16 cellular contexts compared by ENCODE assay signal in genomic region chr1:66315675-66316074, GRCh38.
DNase-seq lines count a peak whose midpoint lies in the region; ATAC-seq and TF ChIP-seq lines count a peak whose summit lies in the region.
"Had no signal": no experiment of that assay in that cellular context is flagged by ENCODE, and none has a peak within 500 bp of the region (broad histone marks: within the 10 kb centered on the region; RNA-seq: fewer than 3 reads in every experiment).

No MANE protein-coding gene starts in this region.

- no peaks in the 10 kb centered on the region for H3K27me3 ChIP-seq in breast epithelium
- no peaks in the 10 kb centered on the region for H3K27me3 ChIP-seq in lung (ENCODE audit: control insufficient read depth, insufficient read depth)
- H3K27me3 ChIP-seq: tibial nerve had no signal

- H3K27ac Mint-ChIP-seq in activated T-helper 2 cell treated with anti-CD3 and anti-CD28 coated beads, Interferon-gamma antibody, Interleukin-2, Interleukin-4, amounts not matched to agents 10 μg/mL and 5 μg/mL and 100 μg/mL, durations not matched to agents 14 hours and 24 hours and 36 hours: no peak overlapping the region
- H3K27ac Mint-ChIP-seq: activated B cell treated with CpG ODN at 0.5 μM for 24 hours; activated naive CD4-positive, alpha-beta T cell treated with anti-CD3 and anti-CD28 coated beads, Interleukin-2, amount 50 U/mL, for 72 hours; mesothelial cell of epicardium had no signal

- H3K4me3 ChIP-seq in breast epithelium (no peak overlapping the region), lung (no peak overlapping the region)
- H3K4me3 ChIP-seq: tibial nerve had no signal

- 67 to 70% methylated on average over 4 of the region's 4 CpGs for WGBS in lung, 2 donors

- H3K27ac ChIP-seq in breast epithelium (peak overlapping the region; percentile 41 to 78), lung (ENCODE audit: low read depth in 1 of 2, low read length in 1 of 2) (no peak overlapping the region)

- peaks cover 10% of the 10 kb centered on the region for H3K27me3 Mint-ChIP-seq in activated T-helper 2 cell treated with anti-CD3 and anti-CD28 coated beads, Interferon-gamma antibody, Interleukin-2, Interleukin-4, amounts not matched to agents 10 μg/mL and 5 μg/mL and 100 μg/mL, durations not matched to agents 14 hours and 24 hours and 36 hours (ENCODE audit: low read depth)
- H3K27me3 Mint-ChIP-seq: activated B cell treated with CpG ODN at 0.5 μM for 24 hours had no signal

- no peak for TF ChIP-seq POLR2A in breast epithelium (IDR thresholded peaks at IDR 0.05)

- no peaks in the 10 kb centered on the region for H3K4me1 ChIP-seq in breast epithelium
- H3K4me1 ChIP-seq in lung (ENCODE audit: control insufficient read depth in 2 of 2, insufficient read depth in 2 of 2, low read length in 2 of 2): no peaks in the 10 kb centered on the region

- H3K9me3 ChIP-seq in breast epithelium (no peaks in the 10 kb centered on the region), lung (ENCODE audit: control insufficient read depth in 2 of 2, insufficient read depth in 1 of 2, low read length in 1 of 2) (no peaks in the 10 kb centered on the region)
- H3K9me3 ChIP-seq: tibial nerve had no signal

- H3K9me3 Mint-ChIP-seq in activated T-helper 2 cell treated with anti-CD3 and anti-CD28 coated beads, Interferon-gamma antibody, Interleukin-2, Interleukin-4, amounts not matched to agents 10 μg/mL and 5 μg/mL and 100 μg/mL, durations not matched to agents 14 hours and 24 hours and 36 hours: no peaks in the 10 kb centered on the region
- H3K9me3 Mint-ChIP-seq: activated B cell treated with CpG ODN at 0.5 μM for 24 hours, mesothelial cell of epicardium had no signal

- H3K4me1 Mint-ChIP-seq in activated T-helper 2 cell treated with anti-CD3 and anti-CD28 coated beads, Interferon-gamma antibody, Interleukin-2, Interleukin-4, amounts not matched to agents 10 μg/mL and 5 μg/mL and 100 μg/mL, durations not matched to agents 14 hours and 24 hours and 36 hours (ENCODE audit: low read depth): peaks cover 8% of the 10 kb centered on the region

- in situ Hi-C loops in ACHN (cut with HindIII; ENCODE audit: low pct_ligation_motif_present, low pct_unique_long_range_greater_than_20kb, low sequenced_read_pairs): no loop called here

- H3K4me3 Mint-ChIP-seq in activated T-helper 2 cell treated with anti-CD3 and anti-CD28 coated beads, Interferon-gamma antibody, Interleukin-2, Interleukin-4, amounts not matched to agents 10 μg/mL and 5 μg/mL and 100 μg/mL, durations not matched to agents 14 hours and 24 hours and 36 hours (ENCODE audit: low read depth): no peak overlapping the region
- H3K4me3 Mint-ChIP-seq: activated B cell treated with CpG ODN at 0.5 μM for 24 hours, mesothelial cell of epicardium had no signal

- intact Hi-C loops in breast epithelium (cut with DNase I; ENCODE audit: low total_unique reads): no loop called here
- intact Hi-C loops in activated T-helper 2 cell treated with anti-CD3 and anti-CD28 coated beads, Interferon-gamma antibody, Interleukin-2, Interleukin-4, amounts not matched to agents 10 μg/mL and 5 μg/mL and 100 μg/mL, durations not matched to agents 14 hours and 24 hours and 36 hours (cut with micrococcal nuclease): no loop called here

- H3K36me3 Mint-ChIP-seq in activated T-helper 2 cell treated with anti-CD3 and anti-CD28 coated beads, Interferon-gamma antibody, Interleukin-2, Interleukin-4, amounts not matched to agents 10 μg/mL and 5 μg/mL and 100 μg/mL, durations not matched to agents 14 hours and 24 hours and 36 hours (ENCODE audit: low read depth): no peaks in the 10 kb centered on the region
- H3K36me3 Mint-ChIP-seq: activated naive CD4-positive, alpha-beta T cell treated with anti-CD3 and anti-CD28 coated beads, Interleukin-2, amount 50 U/mL, for 72 hours; mesothelial cell of epicardium had no signal

- TF ChIP-seq CTCF in breast epithelium (IDR thresholded peaks at IDR 0.05) (no peak), lung (IDR thresholded peaks at IDR 0.05; ENCODE audit: control extremely low read depth, extremely low read depth) (no peak)

- DNase-seq in ACHN (peak; percentile 17), LoVo (ENCODE audit: low spot score) (peak; percentile 76), breast epithelium (ENCODE audit: low spot score in 2 of 2) (no peak), lung (ENCODE audit: low spot score) (no peak), NCI-H146 treated with DMSO at 0.1 percent for 48 hours (lab: John Stamatoyannopoulos, UW; ENCODE audit: unreplicated experiment) (no peak), NCI-H2171 (lab: John Stamatoyannopoulos, UW) (no peak)
- DNase-seq in activated T-helper 2 cell treated with anti-CD3 and anti-CD28 coated beads, Interferon-gamma antibody, Interleukin-2, Interleukin-4, amounts not matched to agents 10 μg/mL and 5 μg/mL and 100 μg/mL, durations not matched to agents 14 hours and 24 hours and 36 hours (ENCODE audit: low spot score): no peak
- DNase-seq in stimulated activated CD4-positive, alpha-beta T cell treated with anti-CD3 and anti-CD28 coated beads, Interleukin-4, amount 100 ng/mL, for 1 hour: no peak
- DNase-seq: activated B cell treated with CpG ODN at 0.5 μM for 24 hours; activated CD8-positive, alpha-beta memory T cell treated with anti-CD3 and anti-CD28 coated beads, Interleukin-2, amount 50 U/mL, for 4 hours; Kasumi-1; posterior cingulate gyrus; SIG-M5 had no signal

- no peaks in the 10 kb centered on the region for H3K36me3 ChIP-seq in breast epithelium
- no peaks in the 10 kb centered on the region for H3K36me3 ChIP-seq in lung (ENCODE audit: control insufficient read depth in 2 of 2, insufficient read depth in 2 of 2, low read length in 2 of 2)
- H3K36me3 ChIP-seq: tibial nerve had no signal

- peak; percentile 41 for ATAC-seq in lung (ENCODE audit: insufficient read depth, low FRiP score)
- ATAC-seq: activated naive CD4-positive, alpha-beta T cell treated with anti-CD3 and anti-CD28 coated beads, Interleukin-2, amount 50 U/mL, for 72 hours had no signal

Comparison
In these comparisons a context has a peak if more than half of its experiments do, and no peak if none do; other contexts are left out.
1. DNase-seq: peak in ACHN (single experiment) and LoVo (single experiment); none in breast epithelium (0 of 2), lung (single experiment), NCI-H146 treated with DMSO at 0.1 percent for 48 hours (single experiment), activated T-helper 2 cell treated with anti-CD3 and anti-CD28 coated beads, Interferon-gamma antibody, Interleukin-2, Interleukin-4, amounts not matched to agents 10 μg/mL and 5 μg/mL and 100 μg/mL, durations not matched to agents 14 hours and 24 hours and 36 hours (single experiment), stimulated activated CD4-positive, alpha-beta T cell treated with anti-CD3 and anti-CD28 coated beads, Interleukin-4, amount 100 ng/mL, for 1 hour (single experiment) and NCI-H2171 (single experiment).
2. H3K27ac ChIP-seq: peak in breast epithelium (2 of 2); none in lung (0 of 2).